ENCODE assay signal across 8 cellular contexts in the genomic region with DNA sequence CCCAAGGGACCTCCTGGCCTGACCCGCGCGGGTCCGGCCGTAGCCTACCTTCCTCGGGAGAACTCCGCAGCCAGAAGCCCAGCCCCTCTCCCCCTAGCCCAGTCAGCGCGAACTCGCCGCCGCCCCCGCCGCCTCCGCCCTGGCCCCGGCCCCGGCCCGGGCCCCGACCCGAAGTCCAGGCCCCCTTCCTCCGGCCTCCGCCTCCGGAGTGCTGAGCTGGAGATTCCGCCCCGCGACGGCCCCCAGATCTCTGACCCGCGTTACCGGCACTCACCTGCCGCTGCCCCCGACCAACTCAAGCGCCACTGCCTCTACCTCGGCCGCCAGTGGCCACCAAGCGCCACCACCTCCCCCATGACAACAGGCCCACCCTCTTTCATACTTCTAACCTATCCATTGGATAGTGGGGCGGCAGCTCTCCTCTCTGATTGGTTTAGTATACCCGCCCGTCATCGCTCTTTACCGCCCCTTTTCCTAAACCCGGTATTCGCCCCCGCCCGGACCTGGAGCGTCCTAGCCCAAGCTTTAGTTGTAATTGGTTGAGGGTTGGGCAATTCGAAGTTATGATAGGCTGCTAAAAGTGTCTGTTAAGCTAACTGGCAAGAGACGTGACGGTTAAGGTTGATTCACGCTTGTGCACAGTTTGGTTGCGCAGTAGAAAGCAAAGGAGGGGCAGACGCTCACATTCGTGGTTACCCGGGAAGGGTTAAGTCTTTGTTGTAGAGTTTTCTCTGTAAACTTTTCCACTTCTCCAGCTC. TPM values are rescaled to one million over a fixed set of nuclear protein-coding genes. Genes with fewer than 3 reads are reported as not detected.
A peak's percentile ranks its signal among the peaks of the same experiment; 100 is the strongest.
DNase-seq lines count a peak whose midpoint lies in the region; ATAC-seq, FAIRE-seq and TF ChIP-seq lines count a peak whose summit lies in the region.

A gene (minus strand): TSS at position 328 of the 758 bp plus-strand sequence. CDS start 102,795 bp downstream, outside the sequence.

- H3K27me3 ChIP-seq in AG04450 (ENCODE audit: control insufficient read depth, insufficient read depth, low read length) (no peaks in the 10 kb centered on the region), bronchial epithelial cell (ENCODE audit: control insufficient read depth, insufficient read depth, low read length) (no peaks in the 10 kb centered on the region), small intestine (ENCODE audit: control insufficient read depth in 2 of 2, insufficient read depth in 2 of 2, low read length in 2 of 2) (no peaks in the 10 kb centered on the region)

- peak within 1 kb of the TSS; percentile 67 for H3K27ac ChIP-seq in AG04450 (ENCODE audit: low read depth, low read length)
- peak within 1 kb of the TSS; percentile 81 to 89 for H3K27ac ChIP-seq in small intestine (ENCODE audit: low read depth in 1 of 2, low read length in 1 of 2)

- POLR2A ChIA-PET in AG04450 (lab: Yijun Ruan, JAX) = interaction anchor here (0.6 to 1.2 kb wide), 5 partner anchors 10 to 245 kb away, joined by 3 to 11 read pairs (median 3); no protein-coding TSS in a partner anchor

- ATAC-seq in GM18907 (IDR thresholded peaks at IDR 0.05; ENCODE audit: unreplicated experiment) (peak; percentile 90), HG03159 (IDR thresholded peaks at IDR 0.05; ENCODE audit: unreplicated experiment) (peak; percentile 94)

- peaks cover 5 to 13% of the 10 kb centered on the region in 2 donors for H3K4me1 ChIP-seq in small intestine (ENCODE audit: control insufficient read depth in 2 of 2, insufficient read depth in 1 of 2, low read depth in 1 of 2, low read length in 1 of 2)

- no peaks in the 10 kb centered on the region; the same call in 1 of the 2 replicates for H3K9me3 ChIP-seq in AG04450 (ENCODE audit: control insufficient read depth, insufficient read depth, low read length)
- H3K9me3 ChIP-seq in small intestine (ENCODE audit: control insufficient read depth, low read depth) = no peaks in the 10 kb centered on the region

- TF ChIP-seq CTCF in AG04450 (IDR thresholded peaks at IDR 0.05; ENCODE audit: low read depth, low read length) (no peak), WI38 (IDR thresholded peaks at IDR 0.05; ENCODE audit: low read depth, low read length) (no peak), bronchial epithelial cell (IDR thresholded peaks at IDR 0.05; ENCODE audit: insufficient read depth, low read length, severe bottlenecking) (peak; percentile 2)

- H3K4me3 ChIP-seq in AG04450 (ENCODE audit: low read depth, low read length) (peak within 1 kb of the TSS; percentile 90), WI38 (ENCODE audit: low read depth, low read length) (peak within 1 kb of the TSS; percentile 79), bronchial epithelial cell (ENCODE audit: low read depth, low read length) (peak within 1 kb of the TSS; percentile 93), small intestine (ENCODE audit: low read depth in 1 of 2, low read length in 2 of 2) (peak within 1 kb of the TSS; percentile 96 to 98)

- H3K36me3 ChIP-seq in bronchial epithelial cell (ENCODE audit: control insufficient read depth, insufficient read depth, low read length) (no peaks in the 10 kb centered on the region), small intestine (ENCODE audit: control insufficient read depth in 2 of 2, insufficient read depth in 2 of 2, low read length in 2 of 2) (no peaks in the 10 kb centered on the region)

- WGBS in small intestine, 3 donors = 0 to 1% (median 1%) methylated on average over 35 to 54 of the region's 54 CpGs

- FAIRE-seq in bronchial epithelial cell (lab: Jason Lieb, UNC) = peak; percentile 43
- FAIRE-seq in small intestine (lab: Jason Lieb, UNC) = peak; percentile 77

- CTCF ChIA-PET in AG04450 (lab: Charles Lee) = interaction anchor here (0.6 to 1.2 kb wide), 5 partner anchors 9 to 285 kb away, joined by 3 to 13 read pairs (median 4); no protein-coding TSS in a partner anchor

- DNase-seq in AG04450 (ENCODE audit: low read depth, low spot score) = peak; percentile 100
- peak; percentile 99 for DNase-seq in NCI-H2227 treated with DMSO at 0.1 percent for 48 hours (lab: John Stamatoyannopoulos, UW)
- peak; percentile 100 for DNase-seq in bronchial epithelial cell (ENCODE audit: low read depth)
- DNase-seq in iPS-NIHi11 (ENCODE audit: low spot score) = peak; percentile 94
- peak; percentile 100 for DNase-seq in small intestine

RNA-seq across cellular contexts. Expression of the gene that starts here (rescaled TPM):
- polyA plus RNA-seq in AG04450 (2011; rRNA removed) (130 and 152 TPM in 2 replicates), small intestine (10 to 100 TPM; 38.5 to 69.6 (median 41.3) TPM)
- 153 and 216 TPM in 2 replicates for polyA minus RNA-seq in AG04450 (2011; rRNA and poly(A)+ RNA removed)
- total RNA-seq in bronchial epithelial cell = 18.2 and 27.7 TPM in 2 replicates

Comparison
In these comparisons a context has a peak if more than half of its experiments do, and no peak if none do; other contexts are left out.
1. Peak in every context shown above with its lines: DNase-seq, ATAC-seq, H3K4me3 ChIP-seq and H3K27ac ChIP-seq.